19 cellular contexts compared by ENCODE assay signal in genomic region chr16:89119161-89119621, GRCh38. TPM values are rescaled to one million over a fixed set of nuclear protein-coding genes. Genes with fewer than 3 reads are reported as not detected.
DNase-seq lines count a peak whose midpoint lies in the region; ATAC-seq, FAIRE-seq and TF ChIP-seq lines count a peak whose summit lies in the region.
"Had no signal": no experiment of that assay in that cellular context is flagged by ENCODE, and none has a peak within 500 bp of the region (broad histone marks: within the 10 kb centered on the region; RNA-seq: fewer than 3 reads in every experiment).

No MANE protein-coding gene starts in this region.

- H3K36me3 ChIP-seq in right atrium auricular region, result peaks cover 41% of the 10 kb centered on the region
- H3K36me3 ChIP-seq in kidney (ENCODE audit: control insufficient read depth in 1 of 2, insufficient read depth in 2 of 2, low read length in 2 of 2), result peaks cover 8 to 10% of the 10 kb centered on the region in 2 donors

- FAIRE-seq in kidney (lab: Jason Lieb, UNC), result no peak

- DNase-seq in Right ventricle myocardium superior (peak; percentile 34), right atrium auricular region (ENCODE audit: low spot score) (no peak), NB4 (ENCODE audit: low read depth) (peak; percentile 58), kidney (peak; percentile 66), NCI-H1930 (lab: John Stamatoyannopoulos, UW) (no peak), NCI-H146 (lab: John Stamatoyannopoulos, UW) (no peak), HK-2 (ENCODE audit: unreplicated experiment) (no peak)
- DNase-seq: activated gamma-delta T cell treated with Interleukin-2 at 50 U/mL for 16 hours; dermis blood vessel endothelial cell; DMS153; erythroblast; NCI-H748 treated with DMSO at 0.1 percent for 48 hours; PC-9; stimulated activated CD4-positive, alpha-beta T cell treated with anti-CD3 and anti-CD28 coated beads, Interleukin-2, amount 100 ng/mL, for 24 hours had no signal

- H3K9ac ChIP-seq in kidney (ENCODE audit: low read length in 2 of 2), result no peak overlapping the region

- H3K9me3 ChIP-seq in right atrium auricular region (no peaks in the 10 kb centered on the region), kidney (ENCODE audit: control insufficient read depth in 1 of 2, low read length in 2 of 2) (no peaks in the 10 kb centered on the region)

- H3K4me1 ChIP-seq in right atrium auricular region (no peaks in the 10 kb centered on the region), kidney (ENCODE audit: control insufficient read depth in 1 of 2, insufficient read depth in 1 of 2, low read depth in 1 of 2, low read length in 2 of 2) (peaks cover 0 to 2% of the 10 kb centered on the region in 2 donors)

- H3K4me3 ChIP-seq in right atrium auricular region, result no peak overlapping the region
- no peak overlapping the region for H3K4me3 ChIP-seq in NB4 (ENCODE audit: low read depth, low read length)
- no peak overlapping the region for H3K4me3 ChIP-seq in kidney (ENCODE audit: low read length in 2 of 2)
- H3K4me3 ChIP-seq: PC-9 had no signal

- no peak for ATAC-seq in Right ventricle myocardium superior (ENCODE audit: poor library complexity)
- ATAC-seq in GM21381 (IDR thresholded peaks at IDR 0.05; ENCODE audit: unreplicated experiment), result no peak
- ATAC-seq: sciatic nerve, SK-N-SH treated with all-trans-retinoic acid at 6 μM for 48 hours had no signal

- H3K27ac ChIP-seq in right atrium auricular region (no peak overlapping the region), kidney (ENCODE audit: low read depth in 2 of 2, low read length in 2 of 2) (no peak overlapping the region)
- H3K27ac ChIP-seq: PC-9 had no signal

- TF ChIP-seq CTCF in right atrium auricular region (IDR thresholded peaks at IDR 0.05) (no peak), NB4 (IDR thresholded peaks at IDR 0.05; ENCODE audit: low read depth, low read length) (no peak), kidney (IDR thresholded peaks at IDR 0.05; ENCODE audit: borderline replicate concordance, extremely low read depth, insufficient read depth) (no peak)

- TF ChIP-seq POLR2A in NB4 (IDR thresholded peaks at IDR 0.05; ENCODE audit: extremely low read depth, insufficient read length), result no peak

- H3K27me3 ChIP-seq in right atrium auricular region, result no peaks in the 10 kb centered on the region

- intact Hi-C loops in Right ventricle myocardium superior (cut with DNase I), result no loop called here
- intact Hi-C loops in kidney (cut with DNase I), result no loop called here

RNA-seq across cellular contexts. Expression of gene ACSF3, which starts 25.5 kb away (rescaled TPM):
- 15.5 TPM for total RNA-seq in Right ventricle myocardium superior
- 10 to 100 TPM; 13.4 to 15.9 TPM for total RNA-seq in right atrium auricular region
- total RNA-seq in kidney, result 33.2 TPM
- 39.0 TPM for polyA plus RNA-seq in kidney (ENCODE audit: insufficient read depth, low read depth, low replicate concordance)

RNA-seq across cellular contexts. Expression of gene CDH15, which starts 52.4 kb away (rescaled TPM):
- total RNA-seq in Right ventricle myocardium superior, result not detected
- not detected for total RNA-seq in right atrium auricular region
- 0.31 TPM for total RNA-seq in kidney
- 0.22 TPM for polyA plus RNA-seq in kidney (ENCODE audit: insufficient read depth, low read depth, low replicate concordance)
- total RNA-seq: dermis blood vessel endothelial cell, HT1080, MCF 10A, PC-9 had no signal

Comparison
In these comparisons a context has a peak if more than half of its experiments do, and no peak if none do; other contexts are left out.
1. DNase-seq: peak in Right ventricle myocardium superior (single experiment), NB4 (single experiment) and kidney (single experiment); none in right atrium auricular region (single experiment), NCI-H1930 (0 of 2), NCI-H146 (single experiment) and HK-2 (single experiment).